Comparison of ENCODE assay signal across 1 cellular context in the genomic region with DNA sequence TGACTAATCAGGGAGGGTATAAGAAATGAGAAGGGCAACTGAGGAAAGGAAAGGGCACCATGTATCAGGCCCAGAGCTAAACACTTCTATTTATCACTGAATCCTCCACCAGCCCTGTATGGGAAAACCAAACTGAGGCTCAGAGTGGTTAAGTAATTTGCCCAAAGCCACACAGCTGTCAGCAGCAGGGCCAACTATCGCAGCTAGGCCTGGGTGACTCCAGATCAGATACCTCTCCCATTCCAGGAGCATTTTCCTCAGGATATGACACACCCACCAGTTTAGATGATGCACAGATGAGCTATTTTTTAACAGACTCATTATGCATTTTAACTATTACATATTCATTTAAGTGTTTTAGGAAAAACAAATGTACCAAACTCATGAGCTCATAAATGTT.
TF ChIP-seq lines count a peak whose summit lies in the region.

No MANE protein-coding gene starts in this region.

TF ChIP-seq in K562, 482 proteins besides CTCF, POLR2A, EP300 and RAD21 (continued from another document):
- TF ChIP-seq FOXM1 (IDR thresholded peaks at IDR 0.05; ENCODE audit: low read depth) (peak; percentile 19; the same call in 1 of the 2 replicates), FOXM1 (CRISPR knock-in tag; IDR thresholded peaks at IDR 0.05; ENCODE audit: low read depth) (no peak), KDM1A (IDR thresholded peaks at IDR 0.05) (peak; percentile 83 to 88), RBM22 (IDR thresholded peaks at IDR 0.05; ENCODE audit: low read depth, low read length, poor library complexity, severe bottlenecking) (no peak), ZNF79 (CRISPR knock-in tag; IDR thresholded peaks at IDR 0.05; ENCODE audit: low read depth) (peak; percentile 72), CHD1 (IDR thresholded peaks at IDR 0.05; ENCODE audit: low read length) (peak; percentile 14), HDGF (IDR thresholded peaks at IDR 0.05) (peak; percentile 21; the same call in 1 of the 2 replicates), PTBP1 (IDR thresholded peaks at IDR 0.05; ENCODE audit: low read depth, low read length) (peak; percentile 86; the same call in 1 of the 2 replicates), ZNF707 (CRISPR knock-in tag; conservative IDR thresholded peaks at IDR 0.05) (no peak), BRD9 (IDR thresholded peaks at IDR 0.05; ENCODE audit: low read depth, partially characterized antibody) (peak; percentile 25), RBM25 (IDR thresholded peaks at IDR 0.05; ENCODE audit: low read depth, low read length, severe bottlenecking) (peak; percentile 99), ADNP (tag; IDR thresholded peaks at IDR 0.05) (peak; percentile 96), POLR2H (tag; IDR thresholded peaks at IDR 0.05; ENCODE audit: low read depth) (no peak), NR2C2 (CRISPR knock-in tag; IDR thresholded peaks at IDR 0.05) (no peak), NR2C2 (tag; IDR thresholded peaks at IDR 0.05) (no peak), TFAM (CRISPR knock-in tag; conservative IDR thresholded peaks at IDR 0.05) (no peak), NCOA6 (IDR thresholded peaks at IDR 0.05) (0 out of 2 replicates have a peak, but pooled peaks have one; percentile 27), CUX1 (CRISPR knock-in tag; IDR thresholded peaks at IDR 0.05) (no peak), CSDE1 (IDR thresholded peaks at IDR 0.05) (0 out of 4 replicates have a peak, but pooled peaks of 1 of the 2 experiments have one; percentile 35), CBX3 (IDR thresholded peaks at IDR 0.05; ENCODE audit: borderline replicate concordance in 1 of 2, low read length in 2 of 2) (peak in 1 of 2 experiments; percentile 28; a peak in 1 of 3 replicates), TSC22D4 (tag; IDR thresholded peaks at IDR 0.05) (no peak), RCOR1 (IDR thresholded peaks at IDR 0.05; ENCODE audit: borderline replicate concordance in 1 of 2, low read depth in 2 of 2, low read length in 2 of 2) (peak; percentile 38 to 75; a peak in 3 of 4 replicates), ZNF134 (CRISPR knock-in tag; conservative IDR thresholded peaks at IDR 0.05) (peak; percentile 36; the same call in 1 of the 2 replicates), ELF4 (CRISPR knock-in tag; IDR thresholded peaks at IDR 0.05) (no peak), SMARCA5 (IDR thresholded peaks at IDR 0.05) (peak; percentile 88), ZNF224 (CRISPR knock-in tag; IDR thresholded peaks at IDR 0.05) (no peak), PHF20 (IDR thresholded peaks at IDR 0.05; ENCODE audit: partially characterized antibody) (peak; percentile 29), HDAC2 (IDR thresholded peaks at IDR 0.05) (peak; percentile 87; the same call in 1 of the 2 replicates), BCOR (IDR thresholded peaks at IDR 0.05) (peak; percentile 98), KHSRP (IDR thresholded peaks at IDR 0.05) (no peak), MAFF (IDR thresholded peaks at IDR 0.05; ENCODE audit: low read length) (no peak)
- TF ChIP-seq, protein P1, sequence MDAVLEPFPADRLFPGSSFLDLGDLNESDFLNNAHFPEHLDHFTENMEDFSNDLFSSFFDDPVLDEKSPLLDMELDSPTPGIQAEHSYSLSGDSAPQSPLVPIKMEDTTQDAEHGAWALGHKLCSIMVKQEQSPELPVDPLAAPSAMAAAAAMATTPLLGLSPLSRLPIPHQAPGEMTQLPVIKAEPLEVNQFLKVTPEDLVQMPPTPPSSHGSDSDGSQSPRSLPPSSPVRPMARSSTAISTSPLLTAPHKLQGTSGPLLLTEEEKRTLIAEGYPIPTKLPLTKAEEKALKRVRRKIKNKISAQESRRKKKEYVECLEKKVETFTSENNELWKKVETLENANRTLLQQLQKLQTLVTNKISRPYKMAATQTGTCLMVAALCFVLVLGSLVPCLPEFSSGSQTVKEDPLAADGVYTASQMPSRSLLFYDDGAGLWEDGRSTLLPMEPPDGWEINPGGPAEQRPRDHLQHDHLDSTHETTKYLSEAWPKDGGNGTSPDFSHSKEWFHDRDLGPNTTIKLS (IDR thresholded peaks at IDR 0.05; ENCODE audit: borderline replicate concordance, low read depth) = no peak
- TF ChIP-seq, protein P2, sequence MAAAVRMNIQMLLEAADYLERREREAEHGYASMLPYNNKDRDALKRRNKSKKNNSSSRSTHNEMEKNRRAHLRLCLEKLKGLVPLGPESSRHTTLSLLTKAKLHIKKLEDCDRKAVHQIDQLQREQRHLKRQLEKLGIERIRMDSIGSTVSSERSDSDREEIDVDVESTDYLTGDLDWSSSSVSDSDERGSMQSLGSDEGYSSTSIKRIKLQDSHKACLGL (CRISPR knock-in tag; IDR thresholded peaks at IDR 0.05; ENCODE audit: borderline replicate concordance, poor library complexity, severe bottlenecking) = no peak
